9 cellular contexts compared by ENCODE assay signal in the genomic region with DNA sequence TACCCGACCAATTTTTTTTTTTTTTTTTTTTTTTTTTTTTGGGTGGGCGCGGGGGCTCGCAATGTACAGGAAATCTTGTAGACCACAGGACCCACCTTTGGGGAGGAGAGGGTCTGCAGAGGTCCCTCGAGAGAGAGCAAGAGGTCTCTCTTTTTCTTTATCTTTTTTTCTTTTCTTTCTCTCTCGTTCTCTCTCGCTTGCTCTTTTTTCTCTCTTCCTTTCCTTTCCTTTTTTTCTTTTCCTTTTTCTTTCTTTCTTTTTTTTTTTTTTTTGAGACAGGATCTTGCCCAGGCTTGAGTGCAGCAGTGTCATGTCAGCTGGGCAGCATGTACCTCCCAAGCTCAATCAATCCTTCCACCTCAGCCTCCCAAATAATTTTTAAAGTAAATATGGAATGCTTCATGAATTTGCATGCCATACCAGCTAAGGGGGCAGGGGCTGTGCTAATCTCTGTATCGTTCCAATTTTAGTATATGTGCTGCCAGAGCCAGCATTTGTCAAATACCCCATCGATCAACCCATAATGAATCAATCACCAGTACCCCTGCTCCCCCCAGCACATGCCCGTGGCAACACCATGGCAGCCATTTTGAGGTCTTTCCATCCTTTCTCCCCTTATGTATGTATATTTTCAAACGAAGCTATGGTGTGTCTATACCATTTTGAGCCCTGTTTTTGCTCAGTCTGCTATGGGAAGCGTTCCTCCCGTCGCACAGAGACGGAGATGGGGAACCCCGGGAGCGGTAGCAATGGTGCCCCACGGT. TPM values are rescaled to one million over a fixed set of nuclear protein-coding genes. Genes with fewer than 3 reads are reported as not detected.
DNase-seq lines count a peak whose midpoint lies in the region; ATAC-seq and TF ChIP-seq lines count a peak whose summit lies in the region.
"Had no signal": no experiment of that assay in that cellular context is flagged by ENCODE, and none has a peak within 500 bp of the region (broad histone marks: within the 10 kb centered on the region; RNA-seq: fewer than 3 reads in every experiment).

No MANE protein-coding gene starts in this region.

- no peak for TF ChIP-seq CTCF in type B pancreatic cell (conservative IDR thresholded peaks at IDR 0.05)

- peaks cover 36% of the 10 kb centered on the region for H3K27me3 Mint-ChIP-seq in activated naive CD4-positive, alpha-beta T cell treated with anti-CD3 and anti-CD28 coated beads for 36 hours (ENCODE audit: low read depth)
- H3K27me3 Mint-ChIP-seq in activated naive CD8-positive, alpha-beta T cell: peaks cover 17% of the 10 kb centered on the region
- H3K27me3 Mint-ChIP-seq in immature natural killer cell (ENCODE audit: low read depth in 3 of 3): peaks cover 5 to 13% (median 12%) of the 10 kb centered on the region in 3 donors
- H3K27me3 Mint-ChIP-seq in type B pancreatic cell: peaks cover 37% of the 10 kb centered on the region

- DNase-seq in activated naive CD4-positive, alpha-beta T cell treated with anti-CD3 and anti-CD28 coated beads for 36 hours: no peak
- DNase-seq in activated naive CD4-positive, alpha-beta T cell treated with anti-CD3 and anti-CD28 coated beads, Interleukin-2, amount 50 U/mL, for 72 hours (ENCODE audit: low spot score in 2 of 2): no peak
- no peak for DNase-seq in immature natural killer cell
- no peak for DNase-seq in type B pancreatic cell (ENCODE audit: extremely low spot score, unreplicated experiment)
- no peak for DNase-seq in DMS153 treated with DMSO at 0.1 percent for 48 hours (lab: John Stamatoyannopoulos, UW; ENCODE audit: unreplicated experiment)
- no peak for DNase-seq in pons (ENCODE audit: low spot score)
- no peak for DNase-seq in islet precursor cell
- DNase-seq: uterus had no signal

- H3K27ac Mint-ChIP-seq in activated naive CD4-positive, alpha-beta T cell treated with anti-CD3 and anti-CD28 coated beads for 36 hours: no peak overlapping the region
- peak overlapping the region in 1 of 2 donors; percentile 24 for H3K27ac Mint-ChIP-seq in activated naive CD4-positive, alpha-beta T cell treated with anti-CD3 and anti-CD28 coated beads, Interleukin-2, amount 50 U/mL, for 72 hours
- H3K27ac Mint-ChIP-seq in activated naive CD8-positive, alpha-beta T cell: no peak overlapping the region
- H3K27ac Mint-ChIP-seq in immature natural killer cell (no peak overlapping the region), type B pancreatic cell (no peak overlapping the region)

- ATAC-seq in activated naive CD4-positive, alpha-beta T cell treated with anti-CD3 and anti-CD28 coated beads, Interleukin-2, amount 50 U/mL, for 72 hours: no peak

- H3K4me1 Mint-ChIP-seq in activated naive CD4-positive, alpha-beta T cell treated with anti-CD3 and anti-CD28 coated beads for 36 hours (ENCODE audit: low read depth): peaks cover 13% of the 10 kb centered on the region
- peaks cover 24% of the 10 kb centered on the region for H3K4me1 Mint-ChIP-seq in activated naive CD8-positive, alpha-beta T cell (ENCODE audit: low read depth)
- peaks cover 12 to 21% of the 10 kb centered on the region in 2 donors for H3K4me1 Mint-ChIP-seq in immature natural killer cell
- no peaks in the 10 kb centered on the region for H3K4me1 Mint-ChIP-seq in type B pancreatic cell (ENCODE audit: unreplicated experiment)

- CTCF ChIA-PET in activated naive CD4-positive, alpha-beta T cell treated with anti-CD3 and anti-CD28 coated beads for 36 hours (lab: Charles Lee): no interaction called here

- intact Hi-C loops in activated naive CD4-positive, alpha-beta T cell treated with anti-CD3 and anti-CD28 coated beads for 36 hours (cut with micrococcal nuclease): no loop called here

- peak overlapping the region; percentile 73 for H3K4me3 Mint-ChIP-seq in activated naive CD4-positive, alpha-beta T cell treated with anti-CD3 and anti-CD28 coated beads for 36 hours
- H3K4me3 Mint-ChIP-seq in activated naive CD8-positive, alpha-beta T cell: peak overlapping the region; percentile 88
- H3K4me3 Mint-ChIP-seq in immature natural killer cell: peak overlapping the region; percentile 62 to 82 (median 76)
- peak overlapping the region; percentile 58 for H3K4me3 Mint-ChIP-seq in type B pancreatic cell

- no peaks in the 10 kb centered on the region for H3K9me3 Mint-ChIP-seq in activated naive CD4-positive, alpha-beta T cell treated with anti-CD3 and anti-CD28 coated beads for 36 hours
- H3K9me3 Mint-ChIP-seq in activated naive CD4-positive, alpha-beta T cell treated with anti-CD3 and anti-CD28 coated beads, Interleukin-2, amount 50 U/mL, for 72 hours: peaks cover 0 to 5% of the 10 kb centered on the region in 2 donors
- H3K9me3 Mint-ChIP-seq in activated naive CD8-positive, alpha-beta T cell (ENCODE audit: low read depth): no peaks in the 10 kb centered on the region
- H3K9me3 Mint-ChIP-seq in immature natural killer cell (no peaks in the 10 kb centered on the region), type B pancreatic cell (no peaks in the 10 kb centered on the region)

- no peaks in the 10 kb centered on the region for H3K36me3 Mint-ChIP-seq in activated naive CD4-positive, alpha-beta T cell treated with anti-CD3 and anti-CD28 coated beads for 36 hours (ENCODE audit: low read depth)
- H3K36me3 Mint-ChIP-seq in activated naive CD4-positive, alpha-beta T cell treated with anti-CD3 and anti-CD28 coated beads, Interleukin-2, amount 50 U/mL, for 72 hours: peaks cover 0 to 4% of the 10 kb centered on the region in 2 donors
- H3K36me3 Mint-ChIP-seq in activated naive CD8-positive, alpha-beta T cell: no peaks in the 10 kb centered on the region
- H3K36me3 Mint-ChIP-seq in immature natural killer cell (no peaks in the 10 kb centered on the region), type B pancreatic cell (no peaks in the 10 kb centered on the region)

RNA-seq across cellular contexts. Expression of a gene that starts 9.3 kb away (rescaled TPM):
- total RNA-seq in activated naive CD4-positive, alpha-beta T cell treated with anti-CD3 and anti-CD28 coated beads for 36 hours: 1 to 10 TPM; 1.0 TPM
- 1 to 10 TPM in 1 of 2 donors, under 1 TPM in 1; 0.91 to 1.4 TPM for total RNA-seq in activated naive CD4-positive, alpha-beta T cell treated with anti-CD3 and anti-CD28 coated beads, Interleukin-2, amount 50 U/mL, for 72 hours
- under 1 TPM in 2 of 3 donors, not detected in 1; 0.15 to 0.47 TPM for polyA plus RNA-seq in immature natural killer cell
- 0.99 and 2.0 TPM in 2 replicates for total RNA-seq in type B pancreatic cell (ENCODE audit: low replicate concordance)
